18 cellular contexts compared by ENCODE assay signal in genomic region chr1:165549908-165550480, GRCh38. TPM values are rescaled to one million over a fixed set of nuclear protein-coding genes. Genes with fewer than 3 reads are reported as not detected.
A peak's percentile ranks its signal among the peaks of the same experiment; 100 is the strongest.
DNase-seq lines count a peak whose midpoint lies in the region; ATAC-seq and TF ChIP-seq lines count a peak whose summit lies in the region.
"Had no signal": no experiment of that assay in that cellular context is flagged by ENCODE, and none has a peak within 500 bp of the region (broad histone marks: within the 10 kb centered on the region; RNA-seq: fewer than 3 reads in every experiment).

No MANE protein-coding gene starts in this region.

- no peaks in the 10 kb centered on the region for H3K4me1 Mint-ChIP-seq in chondrocyte (ENCODE audit: low read depth)

- DNase-seq in NCI-H2227 treated with DMSO at 0.1 percent for 48 hours (lab: John Stamatoyannopoulos, UW) (peak; percentile 15), NCI-H2227 (lab: John Stamatoyannopoulos, UW; ENCODE audit: unreplicated experiment) (no peak), NCI-H187 (lab: John Stamatoyannopoulos, UW) (peak; percentile 40 to 80), NCI-H524 treated with DMSO at 0.1 percent for 48 hours (lab: John Stamatoyannopoulos, UW) (peak; percentile 71), upper lobe of right lung (no peak), HuH-7.5 (ENCODE audit: low spot score) (no peak), chondrocyte (ENCODE audit: low spot score) (no peak)
- DNase-seq: GOT3, NCI-H2081 treated with DMSO at 0.1 percent for 48 hours, NCI-H526 treated with DMSO at 0.1 percent for 48 hours, SW 1271 had no signal

- ATAC-seq in upper lobe of right lung = peak; percentile 89
- ATAC-seq in GM18519 (IDR thresholded peaks at IDR 0.05; ENCODE audit: low FRiP score, unreplicated experiment) = no peak
- ATAC-seq: K562 had no signal

- TF ChIP-seq CTCF in upper lobe of right lung (IDR thresholded peaks at IDR 0.05) (no peak), chondrocyte (IDR thresholded peaks at IDR 0.05) (no peak)

- no peak overlapping the region for H3K27ac Mint-ChIP-seq in chondrocyte (ENCODE audit: unreplicated experiment)
- H3K27ac Mint-ChIP-seq: T-helper 2 cell treated with Interferon-gamma antibody and Interleukin-4, amounts not matched to agents 5 μg/mL and 100 μg/mL, for 36 hours had no signal

- H3K4me1 ChIP-seq in upper lobe of right lung = no peaks in the 10 kb centered on the region
- H3K4me1 ChIP-seq: BLaER1 treated with 17β-estradiol and CSF1 and Interleukin-3, amounts not matched to agents 10 nM and 100 nM; SJSA1 had no signal

- H3K9me3 Mint-ChIP-seq in chondrocyte (ENCODE audit: low read depth) = no peaks in the 10 kb centered on the region
- H3K9me3 Mint-ChIP-seq: T-helper 2 cell treated with Interferon-gamma antibody and Interleukin-4, amounts not matched to agents 5 μg/mL and 100 μg/mL, for 36 hours had no signal

- no peak overlapping the region for H3K4me3 Mint-ChIP-seq in chondrocyte (ENCODE audit: unreplicated experiment)
- H3K4me3 Mint-ChIP-seq: T-helper 2 cell treated with Interferon-gamma antibody and Interleukin-4, amounts not matched to agents 5 μg/mL and 100 μg/mL, for 36 hours had no signal

- H3K27me3 Mint-ChIP-seq in chondrocyte (ENCODE audit: low read depth) = peaks cover 38% of the 10 kb centered on the region

- H3K27ac ChIP-seq in upper lobe of right lung = no peak overlapping the region
- H3K27ac ChIP-seq: BLaER1 treated with 17β-estradiol and CSF1 and Interleukin-3, amounts not matched to agents 10 nM and 100 nM; RWPE1; SJSA1 had no signal

- no peaks in the 10 kb centered on the region for H3K9me3 ChIP-seq in upper lobe of right lung
- H3K9me3 ChIP-seq: BLaER1 treated with 17β-estradiol and CSF1 and Interleukin-3, amounts not matched to agents 10 nM and 100 nM; SJSA1 had no signal

- intact Hi-C loops in upper lobe of right lung (cut with DNase I) = no loop called here

- H3K27me3 ChIP-seq in upper lobe of right lung = no peaks in the 10 kb centered on the region
- H3K27me3 ChIP-seq: BLaER1 treated with 17β-estradiol and CSF1 and Interleukin-3, amounts not matched to agents 10 nM and 100 nM; SJSA1 had no signal

- no peaks in the 10 kb centered on the region for H3K36me3 Mint-ChIP-seq in chondrocyte (ENCODE audit: low read depth)

- no peaks in the 10 kb centered on the region for H3K36me3 ChIP-seq in upper lobe of right lung
- H3K36me3 ChIP-seq: BLaER1 treated with 17β-estradiol and CSF1 and Interleukin-3, amounts not matched to agents 10 nM and 100 nM; SJSA1 had no signal

- H3K4me3 ChIP-seq in upper lobe of right lung = no peak overlapping the region
- H3K4me3 ChIP-seq: BLaER1 treated with 17β-estradiol and CSF1 and Interleukin-3, amounts not matched to agents 10 nM and 100 nM; K562; SJSA1 had no signal

RNA-seq across cellular contexts. Expression of gene LRRC52, which starts 6.2 kb away (rescaled TPM):
- total RNA-seq in upper lobe of right lung = 0.87 TPM
- not detected in 3 replicates for total RNA-seq in chondrocyte
- total RNA-seq: A172, K562, SJSA1 had no signal

Comparison
In these comparisons a context has a peak if more than half of its experiments do, and no peak if none do; other contexts are left out.
1. DNase-seq: peak in NCI-H2227 treated with DMSO at 0.1 percent for 48 hours (single experiment), NCI-H187 (2 of 2) and NCI-H524 treated with DMSO at 0.1 percent for 48 hours (single experiment); none in NCI-H2227 (single experiment), upper lobe of right lung (single experiment), HuH-7.5 (single experiment) and chondrocyte (single experiment).